In the genomic region with DNA sequence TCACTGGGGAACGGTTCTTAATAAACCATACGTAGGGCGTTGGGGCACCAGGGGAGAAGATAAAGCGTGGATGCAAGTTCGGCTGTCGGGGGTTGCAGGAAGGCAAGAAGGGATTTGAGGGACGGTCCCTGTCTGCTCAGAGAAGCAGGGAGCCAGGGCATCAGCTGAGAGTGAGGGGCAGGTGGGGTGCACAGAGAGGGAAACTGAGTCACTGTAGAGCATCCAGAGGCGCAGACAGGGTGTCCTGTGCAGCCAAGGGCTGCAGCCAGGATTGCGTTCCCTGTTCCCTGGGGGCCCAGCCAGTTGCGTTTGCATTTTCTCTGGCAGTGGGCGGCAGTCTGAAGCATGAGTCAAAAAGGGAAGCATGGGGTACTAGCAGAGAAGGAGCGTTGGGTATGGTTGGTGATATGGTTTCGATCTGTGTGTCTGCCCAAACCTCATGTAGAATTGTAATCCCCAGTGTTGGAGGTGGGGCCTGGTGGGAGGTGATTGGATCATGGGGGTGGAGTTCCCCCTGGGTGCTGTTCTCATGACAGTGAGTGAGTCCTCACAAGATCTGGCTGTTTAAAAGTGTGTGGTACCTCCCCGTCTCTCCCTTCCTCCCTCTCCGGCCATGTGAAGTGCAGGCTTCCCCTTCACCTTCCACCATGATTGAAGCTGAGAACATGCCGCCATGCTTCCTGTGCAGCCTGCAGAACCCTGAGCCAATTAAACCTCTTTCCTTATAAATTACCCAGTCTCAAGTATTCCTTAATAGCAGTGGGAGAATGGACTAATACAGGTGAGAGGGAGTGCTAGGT, we compare ENCODE assay signal across 13 cellular contexts.
DNase-seq lines count a peak whose midpoint lies in the region; ATAC-seq and TF ChIP-seq lines count a peak whose summit lies in the region.
"Had no signal": no experiment of that assay in that cellular context is flagged by ENCODE, and none has a peak within 500 bp of the region (broad histone marks: within the 10 kb centered on the region; RNA-seq: fewer than 3 reads in every experiment).

No MANE protein-coding gene starts in this region.

- peaks cover 14% of the 10 kb centered on the region for H3K27me3 Mint-ChIP-seq in activated T-cell treated with anti-CD3 and anti-CD28 coated beads, Interleukin-2, amount 50 U/mL, for 4 hours (ENCODE audit: low read depth)
- H3K27me3 Mint-ChIP-seq in progenitor cell of endocrine pancreas: peaks cover 22% of the 10 kb centered on the region

- peak; percentile 47 for DNase-seq in activated CD8-positive, alpha-beta memory T cell treated with anti-CD3 and anti-CD28 coated beads for 24 hours
- no peak for DNase-seq in activated CD8-positive, alpha-beta memory T cell treated with anti-CD3 and anti-CD28 coated beads, Interleukin-2, amount 50 U/mL, for 4 hours
- DNase-seq in activated T-cell treated with anti-CD3 and anti-CD28 coated beads, Interleukin-2, amount 50 U/mL, for 4 hours: no peak
- DNase-seq in progenitor cell of endocrine pancreas (ENCODE audit: low spot score, unreplicated experiment) (peak; percentile 3), SHP77 (lab: John Stamatoyannopoulos, UW) (no peak), NOMO-1 (lab: John Stamatoyannopoulos, UW; ENCODE audit: unreplicated experiment in 2 of 2) (no peak), globus pallidus (ENCODE audit: low spot score) (no peak)
- DNase-seq: anterior cingulate cortex, NCI-H2227 treated with DMSO at 0.1 percent for 48 hours, transverse colon had no signal

- no peaks in the 10 kb centered on the region for H3K9me3 Mint-ChIP-seq in activated T-cell treated with anti-CD3 and anti-CD28 coated beads, Interleukin-2, amount 50 U/mL, for 4 hours
- no peaks in the 10 kb centered on the region for H3K9me3 Mint-ChIP-seq in progenitor cell of endocrine pancreas (ENCODE audit: low read depth)

- H3K4me1 Mint-ChIP-seq in activated T-cell treated with anti-CD3 and anti-CD28 coated beads, Interleukin-2, amount 50 U/mL, for 4 hours (ENCODE audit: low read depth): no peaks in the 10 kb centered on the region
- peaks cover 3% of the 10 kb centered on the region for H3K4me1 Mint-ChIP-seq in progenitor cell of endocrine pancreas (ENCODE audit: low read depth)

- no peak for TF ChIP-seq CTCF in progenitor cell of endocrine pancreas (IDR thresholded peaks at IDR 0.05; ENCODE audit: unreplicated experiment)

- no peak overlapping the region for H3K4me3 Mint-ChIP-seq in activated T-cell treated with anti-CD3 and anti-CD28 coated beads, Interleukin-2, amount 50 U/mL, for 4 hours
- no peak overlapping the region for H3K4me3 Mint-ChIP-seq in progenitor cell of endocrine pancreas (ENCODE audit: low read depth)

- H3K27ac Mint-ChIP-seq in progenitor cell of endocrine pancreas: peak overlapping the region; percentile 31

- ATAC-seq in GM21447 (IDR thresholded peaks at IDR 0.05; ENCODE audit: unreplicated experiment): peak; percentile 53
- ATAC-seq in activated T-cell treated with anti-CD3 and anti-CD28 coated beads, Interleukin-2, amount 50 U/mL, for 4 hours: peak; percentile 58 to 63
- ATAC-seq: heart left ventricle, K562 had no signal

- H3K36me3 Mint-ChIP-seq in activated T-cell treated with anti-CD3 and anti-CD28 coated beads, Interleukin-2, amount 50 U/mL, for 4 hours (ENCODE audit: insufficient read depth): no peaks in the 10 kb centered on the region
- no peaks in the 10 kb centered on the region for H3K36me3 Mint-ChIP-seq in progenitor cell of endocrine pancreas (ENCODE audit: insufficient read depth)

Comparison
In these comparisons a context has a peak if more than half of its experiments do, and no peak if none do; other contexts are left out.
1. DNase-seq: peak in activated CD8-positive, alpha-beta memory T cell treated with anti-CD3 and anti-CD28 coated beads for 24 hours (single experiment) and progenitor cell of endocrine pancreas (single experiment); none in activated CD8-positive, alpha-beta memory T cell treated with anti-CD3 and anti-CD28 coated beads, Interleukin-2, amount 50 U/mL, for 4 hours (single experiment), activated T-cell treated with anti-CD3 and anti-CD28 coated beads, Interleukin-2, amount 50 U/mL, for 4 hours (single experiment), SHP77 (0 of 2), NOMO-1 (0 of 2) and globus pallidus (single experiment).